In the genomic region with DNA sequence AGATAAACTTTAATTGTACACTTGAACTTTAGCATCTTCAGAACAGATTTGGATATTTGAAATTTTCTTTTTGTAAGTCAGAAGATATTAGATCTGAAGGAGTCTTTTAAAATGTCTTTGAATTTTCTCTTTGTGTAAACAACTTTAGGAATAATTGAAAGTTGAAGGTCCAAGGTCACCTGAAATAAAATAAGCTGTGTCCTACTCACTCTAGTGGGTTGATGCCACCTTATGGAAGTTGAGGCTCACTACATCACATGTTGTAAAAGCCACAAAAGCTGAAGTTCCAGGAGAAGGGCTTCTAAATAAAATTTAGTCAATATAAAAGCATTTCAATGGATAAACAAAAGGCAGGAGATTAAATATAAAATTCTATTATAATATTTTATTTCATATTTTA, we compare ENCODE assay signal across 8 cellular contexts.
DNase-seq lines count a peak whose midpoint lies in the region; ATAC-seq, FAIRE-seq and TF ChIP-seq lines count a peak whose summit lies in the region.

No MANE protein-coding gene starts in this region.

- H3K4me3 ChIP-seq in PC-3 (ENCODE audit: low read length) = no peak overlapping the region
- no peak overlapping the region for H3K4me3 ChIP-seq in MG63

- TF ChIP-seq CTCF in GM13976 (IDR thresholded peaks at IDR 0.05; ENCODE audit: borderline replicate concordance, control extremely low read depth, extremely low read depth, insufficient read depth, missing control alignments) = peak; percentile 19
- TF ChIP-seq CTCF in PC-3 (conservative IDR thresholded peaks at IDR 0.05; ENCODE audit: low read depth, low read length) = peak; percentile 73
- peak; percentile 64 for TF ChIP-seq CTCF in foreskin keratinocyte (conservative IDR thresholded peaks at IDR 0.05)

- FAIRE-seq in HTR-8/SVneo (lab: Jason Lieb, UNC) = no peak

- in situ Hi-C loops in ACHN (cut with HindIII; ENCODE audit: low pct_ligation_motif_present, low pct_unique_long_range_greater_than_20kb, low sequenced_read_pairs) = no loop called here
- in situ Hi-C loops in GM13976 (cut with MboI; ENCODE audit: low sequenced_read_pairs, unreplicated experiment) = no loop called here

- CTCF ChIA-PET in PC-3 (lab: Charles Lee) = interaction anchor here (0.7 to 1.2 kb wide), 5 partner anchors 43 to 1453 kb away, joined by 3 to 6 read pairs (median 5); no protein-coding TSS in a partner anchor

- no peaks in the 10 kb centered on the region for H3K9me2 ChIP-seq in PC-3 (replicated peaks; ENCODE audit: low read length)

- H4K20me1 ChIP-seq in PC-3 (ENCODE audit: low read length) = no peaks in the 10 kb centered on the region

- ATAC-seq in HG02981 (IDR thresholded peaks at IDR 0.05; ENCODE audit: unreplicated experiment) = peak; percentile 67
- ATAC-seq in PC-3 = no peak
- ATAC-seq in foreskin keratinocyte = peak; percentile 76
- ATAC-seq in HG03045 (IDR thresholded peaks at IDR 0.05; ENCODE audit: unreplicated experiment) = no peak

- BruUV-seq in PC-3 (replicated peaks; lab: Mats Ljungman, UMichigan) = no TSS peak

- H3K9me3 ChIP-seq in PC-3 (ENCODE audit: low read length) (no peaks in the 10 kb centered on the region), MG63 (no peaks in the 10 kb centered on the region)

- H3K27me3 ChIP-seq in PC-3 (ENCODE audit: low read length) (no peaks in the 10 kb centered on the region), foreskin keratinocyte (no peaks in the 10 kb centered on the region), MG63 (no peaks in the 10 kb centered on the region)

- no peak overlapping the region for H2AFZ ChIP-seq in PC-3 (ENCODE audit: low read length)

- H3K79me2 ChIP-seq in PC-3 (ENCODE audit: low read length) = no peaks in the 10 kb centered on the region

- H3F3A ChIP-seq in PC-3 (ENCODE audit: low read length, unreplicated experiment) = no peaks in the 10 kb centered on the region

- no peak overlapping the region for H3K27ac ChIP-seq in PC-3 (ENCODE audit: low read length)
- no peak overlapping the region for H3K27ac ChIP-seq in foreskin keratinocyte

- 0 out of 2 replicates have a peak, but pooled peaks cover 5% of the 10 kb centered on the region for H3K4me1 ChIP-seq in PC-3 (ENCODE audit: insufficient read depth, low read length)
- H3K4me1 ChIP-seq in foreskin keratinocyte = no peaks in the 10 kb centered on the region

- POLR2A ChIA-PET in PC-3 (lab: Charles Lee; ENCODE audit: unreplicated experiment) = no interaction called here

- H3K36me3 ChIP-seq in PC-3 (ENCODE audit: low read depth, low read length) (no peaks in the 10 kb centered on the region), MG63 (no peaks in the 10 kb centered on the region)

- peak; percentile 59 for DNase-seq in ACHN
- DNase-seq in GM13976 (ENCODE audit: low spot score) = no peak
- DNase-seq in PC-3 = peak; percentile 61
- DNase-seq in foreskin keratinocyte = peak in 1 of 2 donors; percentile 20
- DNase-seq in HTR-8/SVneo (ENCODE audit: insufficient read length, low spot score) = no peak
- no peak for DNase-seq in MG63

- H3K9ac ChIP-seq in PC-3 (ENCODE audit: low read length) = no peak overlapping the region

- H3K4me2 ChIP-seq in PC-3 (ENCODE audit: low read length) = no peak overlapping the region

- intact Hi-C loops in PC-3 (cut with micrococcal nuclease) = loop anchor here (1.0 to 2.0 kb wide), 3 partner anchors 121 to 480 kb away; a partner anchor contains a TSS

Comparison
In these comparisons a context has a peak if more than half of its experiments do, and no peak if none do; other contexts are left out.
1. DNase-seq: peak in ACHN (single experiment) and PC-3 (single experiment); none in GM13976 (single experiment), HTR-8/SVneo (single experiment) and MG63 (single experiment).
2. CTCF ChIP-seq: peak in every context shown above with its lines; median percentile 73 in PC-3; 64 in foreskin keratinocyte; 19 in GM13976.
3. ATAC-seq: peak in HG02981 (single experiment) and foreskin keratinocyte (single experiment); none in PC-3 (single experiment) and HG03045 (single experiment).